ENCODE assay signal across 13 cellular contexts in genomic region chr2:200302940-200303727, GRCh38. TPM values are rescaled to one million over a fixed set of nuclear protein-coding genes. Genes with fewer than 3 reads are reported as not detected.
DNase-seq lines count a peak whose midpoint lies in the region; ATAC-seq and TF ChIP-seq lines count a peak whose summit lies in the region.
"Had no signal": no experiment of that assay in that cellular context is flagged by ENCODE, and none has a peak within 500 bp of the region (broad histone marks: within the 10 kb centered on the region; RNA-seq: fewer than 3 reads in every experiment).

No MANE protein-coding gene starts in this region.

- CTCF ChIA-PET in Calu3 (lab: Charles Lee), result interaction anchor here (0.6 to 1.3 kb wide), 5 partner anchors 17 to 331 kb away, joined by 3 to 4 read pairs (median 3); no protein-coding TSS in a partner anchor
- CTCF ChIA-PET in WTC11 (lab: Charles Lee), result no interaction called here

- H3K36me3 Mint-ChIP-seq in Calu3 (ENCODE audit: insufficient read depth, unreplicated experiment), result peaks cover 47% of the 10 kb centered on the region
- no peaks in the 10 kb centered on the region for H3K36me3 Mint-ChIP-seq in WTC11
- no peaks in the 10 kb centered on the region for H3K36me3 Mint-ChIP-seq in osteocyte (ENCODE audit: unreplicated experiment)
- H3K36me3 Mint-ChIP-seq: activated naive CD4-positive, alpha-beta T cell treated with anti-CD3 and anti-CD28 coated beads, Interleukin-2, amount 50 U/mL, for 24 hours had no signal

- peaks cover 72% of the 10 kb centered on the region for H3K4me1 Mint-ChIP-seq in Calu3 (ENCODE audit: low read depth, unreplicated experiment)
- H3K4me1 Mint-ChIP-seq in WTC11, result peaks cover 32% of the 10 kb centered on the region
- peaks cover 37% of the 10 kb centered on the region for H3K4me1 Mint-ChIP-seq in osteocyte (ENCODE audit: unreplicated experiment)

- no peaks in the 10 kb centered on the region for H3K27me3 Mint-ChIP-seq in Calu3 (ENCODE audit: unreplicated experiment)
- no peaks in the 10 kb centered on the region; the same call in 1 of the 2 replicates for H3K27me3 Mint-ChIP-seq in WTC11 (ENCODE audit: low read depth)
- no peaks in the 10 kb centered on the region for H3K27me3 Mint-ChIP-seq in osteocyte (ENCODE audit: unreplicated experiment)

- peak overlapping the region; percentile 57 for H3K4me3 Mint-ChIP-seq in Calu3 (ENCODE audit: low read depth, unreplicated experiment)
- H3K4me3 Mint-ChIP-seq in WTC11, result no peak overlapping the region
- H3K4me3 Mint-ChIP-seq in osteocyte (ENCODE audit: unreplicated experiment), result no peak overlapping the region
- H3K4me3 Mint-ChIP-seq: activated naive CD4-positive, alpha-beta T cell treated with anti-CD3 and anti-CD28 coated beads, Interleukin-2, amount 50 U/mL, for 24 hours had no signal

- intact Hi-C loops in Calu3 (cut with micrococcal nuclease; ENCODE audit: unreplicated experiment), result loop anchor here (1.0 to 5.0 kb wide), 5 partner anchors 46 to 320 kb away; no protein-coding TSS in a partner anchor
- intact Hi-C loops in left colon (cut with DNase I, micrococcal nuclease), result no loop called here

- no peaks in the 10 kb centered on the region for H3K9me3 Mint-ChIP-seq in Calu3 (ENCODE audit: low read depth, unreplicated experiment)
- no peaks in the 10 kb centered on the region; the same call in 1 of the 2 replicates for H3K9me3 Mint-ChIP-seq in WTC11
- H3K9me3 Mint-ChIP-seq in osteocyte (ENCODE audit: unreplicated experiment), result no peaks in the 10 kb centered on the region
- H3K9me3 Mint-ChIP-seq: activated naive CD4-positive, alpha-beta T cell treated with anti-CD3 and anti-CD28 coated beads, Interleukin-2, amount 50 U/mL, for 24 hours had no signal

- POLR2A ChIA-PET in WTC11 (lab: Charles Lee), result no interaction called here

- DNase-seq in Calu3 (peak; percentile 75), HPDE6-E6E7 (ENCODE audit: extremely low spot score) (peak; percentile 63), WTC11 (ENCODE audit: low spot score) (no peak), kidney glomerular epithelial cell (lab: John Stamatoyannopoulos, UW) (peak; percentile 68), left colon (no peak), osteocyte (ENCODE audit: extremely low spot score, unreplicated experiment) (no peak)
- DNase-seq: head of caudate nucleus, midbrain, NCI-H2171, RPMI8226 had no signal

- no peak for TF ChIP-seq CTCF in Calu3 (IDR thresholded peaks at IDR 0.05; ENCODE audit: unreplicated experiment)
- TF ChIP-seq CTCF in WTC11 (IDR thresholded peaks at IDR 0.05), result no peak
- no peak for TF ChIP-seq CTCF in osteocyte (IDR thresholded peaks at IDR 0.05)

- no TSS peak for BruUV-seq in Calu3 (replicated peaks; lab: Mats Ljungman, UMichigan)

- H3K27ac Mint-ChIP-seq in Calu3 (ENCODE audit: unreplicated experiment) (peak overlapping the region; percentile 92), WTC11 (no peak overlapping the region), osteocyte (ENCODE audit: unreplicated experiment) (no peak overlapping the region)
- H3K27ac Mint-ChIP-seq: activated naive CD4-positive, alpha-beta T cell treated with anti-CD3 and anti-CD28 coated beads, Interleukin-2, amount 50 U/mL, for 24 hours had no signal

- ATAC-seq in WTC11, result no peak
- ATAC-seq in left colon, result no peak
- ATAC-seq in HG03095 (IDR thresholded peaks at IDR 0.05; ENCODE audit: unreplicated experiment), result no peak
- ATAC-seq in GM19035 (IDR thresholded peaks at IDR 0.05; ENCODE audit: unreplicated experiment), result no peak

TF ChIP-seq in WTC11, 78 proteins besides CTCF, POLR2A, EP300 and RAD21:
- TF ChIP-seq GABPB1 (CRISPR knock-in tag; IDR thresholded peaks at IDR 0.05), result peak; percentile 87
- no peak for TF ChIP-seq ERG (CRISPR knock-in tag; IDR thresholded peaks at IDR 0.05)

RNA-seq across cellular contexts. Expression of gene SPATS2L, which starts 3.4 kb away (rescaled TPM):
- total RNA-seq in Calu3 (2022), result 378 and 497 TPM in 2 replicates
- 103 to 112 TPM (median 111 TPM) in 3 replicates for total RNA-seq in WTC11 (2021)
- 100 to 1,000 TPM; 157 to 240 TPM for total RNA-seq in left colon
- total RNA-seq in osteocyte, result 152 and 155 TPM in 2 replicates

Comparison
In these comparisons a context has a peak if more than half of its experiments do, and no peak if none do; other contexts are left out.
1. DNase-seq: peak in Calu3 (single experiment), HPDE6-E6E7 (single experiment) and kidney glomerular epithelial cell (single experiment); none in WTC11 (single experiment), left colon (0 of 2) and osteocyte (single experiment).